22 cellular contexts compared by ENCODE assay signal in the genomic region with DNA sequence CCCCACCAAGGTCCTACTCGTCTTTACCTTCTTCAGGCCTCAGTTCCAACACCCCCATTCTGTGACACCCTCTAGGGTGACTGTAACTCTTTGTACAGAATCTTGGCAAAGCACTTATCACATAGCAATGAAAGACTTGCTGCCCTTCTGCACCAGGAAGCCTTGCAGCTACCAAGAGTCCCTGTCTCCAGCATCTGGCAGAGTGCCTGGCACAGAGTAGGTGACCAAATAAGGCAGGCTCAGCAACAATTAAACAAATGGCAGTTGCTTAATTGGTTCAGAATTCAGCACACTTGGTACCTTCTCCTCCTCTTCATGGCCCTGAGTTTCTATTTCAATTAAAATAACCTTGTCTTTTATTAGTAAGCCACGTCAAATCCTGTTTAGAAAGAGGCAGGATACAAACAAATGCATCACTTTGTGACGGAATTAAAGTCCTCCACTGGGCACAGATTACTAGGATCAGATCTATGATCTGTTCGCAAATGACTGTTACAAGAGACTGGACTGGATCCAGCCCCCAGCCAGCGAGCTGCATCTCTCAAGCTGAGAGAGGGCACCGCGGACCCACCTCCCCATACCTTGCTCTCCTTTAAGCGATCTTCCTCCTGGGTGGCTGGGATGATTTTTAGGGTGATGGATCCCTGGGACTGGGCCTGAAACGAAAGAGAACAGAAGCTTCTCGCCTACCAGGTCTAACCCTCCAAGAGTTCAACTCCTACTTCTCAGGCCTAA. TPM values are rescaled to one million over a fixed set of nuclear protein-coding genes. Genes with fewer than 3 reads are reported as not detected.
DNase-seq lines count a peak whose midpoint lies in the region; ATAC-seq and TF ChIP-seq lines count a peak whose summit lies in the region.
"Had no signal": no experiment of that assay in that cellular context is flagged by ENCODE, and none has a peak within 500 bp of the region (broad histone marks: within the 10 kb centered on the region; RNA-seq: fewer than 3 reads in every experiment).

No MANE protein-coding gene starts in this region.

- no peaks in the 10 kb centered on the region for H3K9me3 ChIP-seq in breast epithelium
- H3K9me3 ChIP-seq in esophagus muscularis mucosa = no peaks in the 10 kb centered on the region
- H3K9me3 ChIP-seq in mucosa of stomach (ENCODE audit: control insufficient read depth, low read length) = no peaks in the 10 kb centered on the region
- no peaks in the 10 kb centered on the region for H3K9me3 ChIP-seq in uterus
- no peaks in the 10 kb centered on the region for H3K9me3 ChIP-seq in psoas muscle

- H3K36me3 ChIP-seq in breast epithelium = no peaks in the 10 kb centered on the region
- H3K36me3 ChIP-seq in esophagus muscularis mucosa = peaks cover 0 to 78% (median 54%) of the 10 kb centered on the region in 4 donors
- H3K36me3 ChIP-seq in mucosa of stomach (ENCODE audit: control insufficient read depth, insufficient read depth, low read length) = no peaks in the 10 kb centered on the region
- H3K36me3 ChIP-seq in uterus = no peaks in the 10 kb centered on the region
- peaks cover 0 to 18% of the 10 kb centered on the region in 2 donors for H3K36me3 ChIP-seq in psoas muscle (ENCODE audit: insufficient read depth in 1 of 2, low read depth in 1 of 2)

- no peaks in the 10 kb centered on the region for H3K4me1 Mint-ChIP-seq in MCF 10A (ENCODE audit: insufficient read depth, unreplicated experiment)
- H3K4me1 Mint-ChIP-seq: stimulated activated naive B cell treated with anti-CD40 and anti-IgM and Interleukin-4, amounts not matched to agents 10 μg/mL and 1 μg/mL and 100 μg/mL, for 72 hours had no signal

- H3K27ac ChIP-seq in breast epithelium = peak overlapping the region; percentile 77 to 84
- peak overlapping the region in 3 of 4 donors; percentile 9 to 38 (median 27) for H3K27ac ChIP-seq in esophagus muscularis mucosa (replicated peaks in 1 of 4)
- peak overlapping the region; percentile 20 to 37 for H3K27ac ChIP-seq in uterus
- no peak overlapping the region for H3K27ac ChIP-seq in psoas muscle
- H3K27ac ChIP-seq: epithelial cell of prostate had no signal

- no peaks in the 10 kb centered on the region for H3K27me3 Mint-ChIP-seq in MCF 10A (ENCODE audit: insufficient read depth, unreplicated experiment)

- H3K4me3 ChIP-seq in breast epithelium (no peak overlapping the region), esophagus muscularis mucosa (no peak overlapping the region), mucosa of stomach (ENCODE audit: low read length) (no peak overlapping the region), uterus (no peak overlapping the region), psoas muscle (no peak overlapping the region)
- H3K4me3 ChIP-seq: GM12878 had no signal

- no peaks in the 10 kb centered on the region for H3K9me3 Mint-ChIP-seq in MCF 10A (ENCODE audit: unreplicated experiment)
- H3K9me3 Mint-ChIP-seq: CD8-positive, alpha-beta T cell; stimulated activated naive B cell treated with anti-CD40 and anti-IgM and Interleukin-4, amounts not matched to agents 10 μg/mL and 1 μg/mL and 100 μg/mL, for 72 hours had no signal

- CTCF ChIA-PET in MCF 10A (lab: Yijun Ruan, JAX) = interaction anchor here (0.6 to 1.3 kb wide), 4 partner anchors 10 to 130 kb away, joined by 3 to 4 read pairs (median 3); no protein-coding TSS in a partner anchor

- TF ChIP-seq EP300 in esophagus muscularis mucosa (IDR thresholded peaks at IDR 0.05) = no peak

- peaks cover 49% of the 10 kb centered on the region for H3K36me3 Mint-ChIP-seq in MCF 10A (ENCODE audit: insufficient read depth, unreplicated experiment)
- H3K36me3 Mint-ChIP-seq: CD8-positive, alpha-beta T cell; stimulated activated naive B cell treated with anti-CD40 and anti-IgM and Interleukin-4, amounts not matched to agents 10 μg/mL and 1 μg/mL and 100 μg/mL, for 72 hours had no signal

- 75% methylated on average over 10 of the region's 10 CpGs for WGBS in esophagus muscularis mucosa
- 88 to 95% (median 89%) methylated on average over 10 of the region's 10 CpGs for WGBS in psoas muscle, 3 donors

- H3K27me3 ChIP-seq in breast epithelium (no peaks in the 10 kb centered on the region), esophagus muscularis mucosa (no peaks in the 10 kb centered on the region), mucosa of stomach (ENCODE audit: control insufficient read depth, insufficient read depth, low read length) (no peaks in the 10 kb centered on the region), uterus (no peaks in the 10 kb centered on the region), psoas muscle (ENCODE audit: insufficient read depth in 3 of 3, low read length in 2 of 3) (no peaks in the 10 kb centered on the region)

- no peak for TF ChIP-seq CTCF in breast epithelium (IDR thresholded peaks at IDR 0.05)
- no peak for TF ChIP-seq CTCF in MCF 10A (IDR thresholded peaks at IDR 0.05; ENCODE audit: unreplicated experiment)
- no peak for TF ChIP-seq CTCF in esophagus muscularis mucosa (IDR thresholded peaks at IDR 0.05)
- no peak for TF ChIP-seq CTCF in uterus (IDR thresholded peaks at IDR 0.05)
- TF ChIP-seq CTCF in psoas muscle (IDR thresholded peaks at IDR 0.05) = no peak

- DNase-seq in breast epithelium (ENCODE audit: low spot score in 2 of 2) (peak in 1 of 2 donors; percentile 84), MCF 10A (ENCODE audit: unreplicated experiment) (no peak), esophagus muscularis mucosa (ENCODE audit: extremely low spot score) (no peak), uterus (peak in 1 of 2 donors; percentile 34), COLO829 (ENCODE audit: low spot score) (no peak), NOMO-1 (lab: John Stamatoyannopoulos, UW; ENCODE audit: unreplicated experiment in 2 of 2) (no peak), psoas muscle (no peak)
- DNase-seq: activated CD4-positive, alpha-beta T cell treated with anti-CD3 and anti-CD28 coated beads for 48 hours; activated CD8-positive, alpha-beta memory T cell treated with anti-CD3 and anti-CD28 coated beads, Interleukin-2, amount 50 U/mL, for 4 hours; activated naive CD4-positive, alpha-beta T cell; CD8-positive, alpha-beta T cell; cortex of kidney; Karpas-422; NCI-H1436 treated with DMSO at 0.1 percent for 48 hours; stimulated activated naive B cell treated with anti-CD40 and anti-IgM and Interleukin-4, amounts not matched to agents 10 μg/mL and 1 μg/mL and 100 μg/mL, for 72 hours; T1000 had no signal

- H3K4me3 Mint-ChIP-seq in MCF 10A (ENCODE audit: unreplicated experiment) = no peak overlapping the region
- H3K4me3 Mint-ChIP-seq: CD8-positive, alpha-beta T cell; stimulated activated naive B cell treated with anti-CD40 and anti-IgM and Interleukin-4, amounts not matched to agents 10 μg/mL and 1 μg/mL and 100 μg/mL, for 72 hours had no signal

- H3K9ac ChIP-seq in mucosa of stomach (ENCODE audit: low read length) = peak overlapping the region; percentile 19

- no TSS peak for BruUV-seq in MCF 10A (replicated peaks; lab: Mats Ljungman, UMichigan)

- H3K27ac Mint-ChIP-seq in MCF 10A (ENCODE audit: low read depth, unreplicated experiment) = no peak overlapping the region
- H3K27ac Mint-ChIP-seq: CD8-positive, alpha-beta T cell; stimulated activated naive B cell treated with anti-CD40 and anti-IgM and Interleukin-4, amounts not matched to agents 10 μg/mL and 1 μg/mL and 100 μg/mL, for 72 hours had no signal

- TF ChIP-seq POLR2A in breast epithelium (IDR thresholded peaks at IDR 0.05) = no peak
- no peak for TF ChIP-seq POLR2A in esophagus muscularis mucosa (IDR thresholded peaks at IDR 0.05; ENCODE audit: low read depth)
- no peak for TF ChIP-seq POLR2A in uterus (IDR thresholded peaks at IDR 0.05)

- ATAC-seq in psoas muscle = no peak
- ATAC-seq: CD8-positive, alpha-beta T cell; GM12878; stimulated activated naive B cell treated with anti-CD40 and anti-IgM and Interleukin-4, amounts not matched to agents 10 μg/mL and 1 μg/mL and 100 μg/mL, for 72 hours had no signal

- intact Hi-C loops in breast epithelium (cut with DNase I; ENCODE audit: low total_unique reads) (no loop called here), MCF 10A (cut with micrococcal nuclease) (no loop called here), esophagus muscularis mucosa (cut with DNase I) (no loop called here), uterus (cut with DNase I; ENCODE audit: low total_unique reads) (no loop called here), psoas muscle (cut with DNase I) (no loop called here)

- H3K4me1 ChIP-seq in breast epithelium = peaks cover 0 to 8% of the 10 kb centered on the region in 2 donors
- peaks cover 11 to 16% (median 13%) of the 10 kb centered on the region in 4 donors for H3K4me1 ChIP-seq in esophagus muscularis mucosa
- peaks cover 14% of the 10 kb centered on the region for H3K4me1 ChIP-seq in mucosa of stomach (ENCODE audit: control insufficient read depth, insufficient read depth, low read length)
- H3K4me1 ChIP-seq in uterus = no peaks in the 10 kb centered on the region
- no peaks in the 10 kb centered on the region for H3K4me1 ChIP-seq in psoas muscle

- POLR2A ChIA-PET in MCF 10A (lab: Yijun Ruan, JAX) = no interaction called here

RNA-seq across cellular contexts. Expression of gene MPP3, which starts 9.4 kb away (rescaled TPM):
- total RNA-seq in breast epithelium = 10 to 100 TPM; 24.2 to 26.3 (median 26.2) TPM
- total RNA-seq in MCF 10A (2022) = 18.7 and 24.5 TPM in 2 replicates
- total RNA-seq in esophagus muscularis mucosa = 1 to 10 TPM; 5.0 to 9.9 (median 6.2) TPM
- total RNA-seq in uterus = 10 to 100 TPM in 3 of 4 donors, 1 to 10 TPM in 1; 5.6 to 21.2 (median 15.8) TPM
- 1 to 10 TPM; 1.4 to 2.0 (median 1.5) TPM for total RNA-seq in psoas muscle
- 1 to 10 TPM; 1.0 to 1.6 (median 1.4) TPM for polyA plus RNA-seq in psoas muscle
- total RNA-seq: CD8-positive, alpha-beta T cell; GM12878 had no signal
- polyA plus RNA-seq: GM12878 had no signal

RNA-seq across cellular contexts. Expression of gene CD300LG, which starts 23.5 kb away (rescaled TPM):
- 10 to 100 TPM; 17.9 to 69.2 (median 51.0) TPM for total RNA-seq in breast epithelium
- total RNA-seq in MCF 10A (2022) = not detected in 2 replicates
- 10 to 100 TPM in 1 of 4 donors, 1 to 10 TPM in 2, under 1 TPM in 1; 0.83 to 12.0 (median 7.3) TPM for total RNA-seq in esophagus muscularis mucosa
- 1 to 10 TPM in 3 of 4 donors, not detected in 1; 2.1 to 6.5 (median 6.2) TPM for total RNA-seq in uterus
- 10 to 100 TPM in 2 of 4 donors, 1 to 10 TPM in 2; 6.9 to 11.5 (median 10.2) TPM for total RNA-seq in psoas muscle
- polyA plus RNA-seq in psoas muscle = 10 to 100 TPM in 2 of 3 donors, 1 to 10 TPM in 1; 5.4 to 21.7 (median 14.7) TPM
- total RNA-seq: CD8-positive, alpha-beta T cell; GM12878; NCI-H460; SK-MEL-5 had no signal
- polyA plus RNA-seq: GM12878 had no signal

RNA-seq across cellular contexts. Expression of gene CFAP97D1, which starts 43.3 kb away (rescaled TPM):
- total RNA-seq in breast epithelium (under 1 TPM in 1 of 3 donors, not detected in 2; 0.16 TPM), MCF 10A (2022) (not detected in 2 replicates), esophagus muscularis mucosa (under 1 TPM in 1 of 4 donors, not detected in 3; 0.19 TPM), uterus (not detected), psoas muscle (not detected)
- under 1 TPM in 2 of 3 donors, not detected in 1; 0.01 to 0.17 TPM for polyA plus RNA-seq in psoas muscle
- total RNA-seq: aorta; CD8-positive, alpha-beta T cell; GM12878; NCI-H460 had no signal

RNA-seq across cellular contexts. Expression of gene DUSP3, which starts 44.7 kb away (rescaled TPM):
- total RNA-seq in breast epithelium = 10 to 100 TPM; 51.5 to 74.9 (median 62.6) TPM
- 39.7 and 55.0 TPM in 2 replicates for total RNA-seq in MCF 10A (2022)
- 100 to 1,000 TPM; 130 to 182 (median 158) TPM for total RNA-seq in esophagus muscularis mucosa
- total RNA-seq in uterus = 10 to 100 TPM; 28.4 to 88.1 (median 39.8) TPM
- total RNA-seq in psoas muscle = 100 to 1,000 TPM; 191 to 253 (median 209) TPM
- 100 to 1,000 TPM in 2 of 3 donors, 10 to 100 TPM in 1; 90.1 to 250 (median 170) TPM for polyA plus RNA-seq in psoas muscle
